ENCODE assay signal across 2 cellular contexts in the genomic region with DNA sequence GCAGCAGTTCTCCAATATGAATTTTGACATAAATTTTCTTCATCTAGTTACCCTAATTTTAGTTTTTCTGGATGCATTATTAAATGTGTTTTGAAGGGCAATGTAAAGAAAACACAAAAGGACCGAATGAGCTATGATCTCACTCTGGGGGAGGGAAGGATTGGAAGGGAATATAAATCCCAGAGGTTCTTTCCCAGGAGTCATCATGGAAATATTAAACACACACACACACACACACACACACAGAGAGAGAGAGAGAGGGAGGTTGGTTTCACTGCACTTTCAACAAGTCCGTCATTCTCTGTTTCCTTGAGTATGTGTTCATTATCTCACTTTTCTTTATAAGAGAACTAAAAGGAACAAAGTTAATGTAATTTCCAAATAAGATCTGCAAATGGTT.
TF ChIP-seq lines count a peak whose summit lies in the region.

No MANE protein-coding gene starts in this region.

TF ChIP-seq in endothelial cell of umbilical vein, 7 proteins besides CTCF, POLR2A, EP300 and RAD21:
- TF ChIP-seq EZH2 (IDR thresholded peaks at IDR 0.05; ENCODE audit: borderline replicate concordance, low read depth, low read length, severe bottlenecking) (no peak), JUN (IDR thresholded peaks at IDR 0.05; ENCODE audit: borderline replicate concordance, insufficient read depth, insufficient read length, low read depth) (peak; percentile 80), MYC (IDR thresholded peaks at IDR 0.05; ENCODE audit: low read depth, low read length) (no peak), POLR2AphosphoS5 (IDR thresholded peaks at IDR 0.05; ENCODE audit: insufficient read depth, low read depth, low read length) (peak; percentile 64), GATA2 (IDR thresholded peaks at IDR 0.05; ENCODE audit: insufficient read depth, insufficient read length, low read depth, low read length) (no peak), FOS (IDR thresholded peaks at IDR 0.05; ENCODE audit: borderline replicate concordance, insufficient read depth, low read length) (peak; percentile 67)
- TF ChIP-seq, protein P1, sequence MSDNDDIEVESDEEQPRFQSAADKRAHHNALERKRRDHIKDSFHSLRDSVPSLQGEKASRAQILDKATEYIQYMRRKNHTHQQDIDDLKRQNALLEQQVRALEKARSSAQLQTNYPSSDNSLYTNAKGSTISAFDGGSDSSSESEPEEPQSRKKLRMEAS (IDR thresholded peaks at IDR 0.05; ENCODE audit: insufficient read depth, insufficient read length) = no peak

TF ChIP-seq in neural cell, 6 proteins besides CTCF, POLR2A, EP300 and RAD21:
- TF ChIP-seq, protein P2, sequence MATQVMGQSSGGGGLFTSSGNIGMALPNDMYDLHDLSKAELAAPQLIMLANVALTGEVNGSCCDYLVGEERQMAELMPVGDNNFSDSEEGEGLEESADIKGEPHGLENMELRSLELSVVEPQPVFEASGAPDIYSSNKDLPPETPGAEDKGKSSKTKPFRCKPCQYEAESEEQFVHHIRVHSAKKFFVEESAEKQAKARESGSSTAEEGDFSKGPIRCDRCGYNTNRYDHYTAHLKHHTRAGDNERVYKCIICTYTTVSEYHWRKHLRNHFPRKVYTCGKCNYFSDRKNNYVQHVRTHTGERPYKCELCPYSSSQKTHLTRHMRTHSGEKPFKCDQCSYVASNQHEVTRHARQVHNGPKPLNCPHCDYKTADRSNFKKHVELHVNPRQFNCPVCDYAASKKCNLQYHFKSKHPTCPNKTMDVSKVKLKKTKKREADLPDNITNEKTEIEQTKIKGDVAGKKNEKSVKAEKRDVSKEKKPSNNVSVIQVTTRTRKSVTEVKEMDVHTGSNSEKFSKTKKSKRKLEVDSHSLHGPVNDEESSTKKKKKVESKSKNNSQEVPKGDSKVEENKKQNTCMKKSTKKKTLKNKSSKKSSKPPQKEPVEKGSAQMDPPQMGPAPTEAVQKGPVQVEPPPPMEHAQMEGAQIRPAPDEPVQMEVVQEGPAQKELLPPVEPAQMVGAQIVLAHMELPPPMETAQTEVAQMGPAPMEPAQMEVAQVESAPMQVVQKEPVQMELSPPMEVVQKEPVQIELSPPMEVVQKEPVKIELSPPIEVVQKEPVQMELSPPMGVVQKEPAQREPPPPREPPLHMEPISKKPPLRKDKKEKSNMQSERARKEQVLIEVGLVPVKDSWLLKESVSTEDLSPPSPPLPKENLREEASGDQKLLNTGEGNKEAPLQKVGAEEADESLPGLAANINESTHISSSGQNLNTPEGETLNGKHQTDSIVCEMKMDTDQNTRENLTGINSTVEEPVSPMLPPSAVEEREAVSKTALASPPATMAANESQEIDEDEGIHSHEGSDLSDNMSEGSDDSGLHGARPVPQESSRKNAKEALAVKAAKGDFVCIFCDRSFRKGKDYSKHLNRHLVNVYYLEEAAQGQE (IDR thresholded peaks at IDR 0.05; ENCODE audit: borderline replicate concordance) = peak; percentile 47
- TF ChIP-seq POLR2AphosphoS5 (IDR thresholded peaks at IDR 0.05) = no peak
